Comparison of ENCODE assay signal across 15 cellular contexts in the genomic region with DNA sequence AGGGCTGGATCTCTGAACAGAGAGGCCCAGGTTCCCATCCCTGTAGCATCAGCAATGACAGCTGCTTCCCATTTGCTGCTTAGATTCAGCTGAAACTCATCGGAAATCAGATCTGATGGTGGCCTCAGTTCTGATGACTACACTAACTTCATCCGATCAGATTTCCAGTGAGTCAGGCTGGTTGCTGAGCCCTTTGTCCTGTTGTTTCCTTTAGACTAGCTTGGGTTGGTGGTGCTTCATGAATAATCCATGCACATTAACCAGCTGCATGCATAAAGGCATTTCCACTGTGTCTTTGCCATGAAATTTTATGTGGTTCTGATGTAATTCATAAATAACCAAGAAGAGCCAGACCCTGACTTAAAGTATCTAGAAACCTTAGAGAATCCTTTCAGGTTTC.
DNase-seq lines count a peak whose midpoint lies in the region; ATAC-seq and TF ChIP-seq lines count a peak whose summit lies in the region.
"Had no signal": no experiment of that assay in that cellular context is flagged by ENCODE, and none has a peak within 500 bp of the region (broad histone marks: within the 10 kb centered on the region; RNA-seq: fewer than 3 reads in every experiment).

No MANE protein-coding gene starts in this region.

- H3K9ac ChIP-seq in skeletal muscle satellite cell (ENCODE audit: low read depth, low read length) (peak overlapping the region; percentile 54), neural progenitor cell (no peak overlapping the region)

- ATAC-seq in SK-N-SH treated with all-trans-retinoic acid at 6 μM for 48 hours (peak; percentile 93), GM21367 (IDR thresholded peaks at IDR 0.05; ENCODE audit: unreplicated experiment) (no peak)
- ATAC-seq: CD8-positive, alpha-beta T cell; heart right ventricle; psoas muscle had no signal

- H3K36me3 ChIP-seq in skeletal muscle satellite cell (ENCODE audit: insufficient read depth, low read length) (no peaks in the 10 kb centered on the region), tibial artery (no peaks in the 10 kb centered on the region), neural progenitor cell (no peaks in the 10 kb centered on the region)
- H3K36me3 ChIP-seq: heart right ventricle, thyroid gland had no signal

- H3K36me3 Mint-ChIP-seq in neural progenitor cell, result no peaks in the 10 kb centered on the region
- H3K36me3 Mint-ChIP-seq: CD8-positive, alpha-beta T cell had no signal

- H3K27ac Mint-ChIP-seq in neural progenitor cell, result no peak overlapping the region
- H3K27ac Mint-ChIP-seq: CD8-positive, alpha-beta T cell had no signal

- TF ChIP-seq CTCF in fibroblast of mammary gland (conservative IDR thresholded peaks at IDR 0.05; ENCODE audit: control insufficient read depth, insufficient read depth, low read depth, low read length) (no peak), tibial artery (IDR thresholded peaks at IDR 0.05) (no peak), neural progenitor cell (IDR thresholded peaks at IDR 0.05) (no peak)

- H3K4me3 ChIP-seq in fibroblast of mammary gland (ENCODE audit: control insufficient read depth, low read depth, low read length) (no peak overlapping the region), skeletal muscle satellite cell (ENCODE audit: low read length) (peak overlapping the region; percentile 5), tibial artery (no peak overlapping the region), neural progenitor cell (no peak overlapping the region)
- H3K4me3 ChIP-seq: heart right ventricle, psoas muscle, thyroid gland had no signal

- peaks cover 66% of the 10 kb centered on the region for H3K4me1 ChIP-seq in skeletal muscle satellite cell (ENCODE audit: control insufficient read depth, insufficient read depth, low read length)
- no peaks in the 10 kb centered on the region for H3K4me1 ChIP-seq in tibial artery
- peaks cover 5% of the 10 kb centered on the region for H3K4me1 ChIP-seq in neural progenitor cell
- H3K4me1 ChIP-seq: heart right ventricle, thyroid gland had no signal

- no peak overlapping the region for H3K4me3 Mint-ChIP-seq in neural progenitor cell
- H3K4me3 Mint-ChIP-seq: CD8-positive, alpha-beta T cell had no signal

- intact Hi-C loops in tibial artery (cut with DNase I; ENCODE audit: low total_unique reads), result no loop called here

- H3K4me2 ChIP-seq in skeletal muscle satellite cell (ENCODE audit: low read length) (peak overlapping the region; percentile 41), neural progenitor cell (no peak overlapping the region)

- no peaks in the 10 kb centered on the region for H3F3A ChIP-seq in neural progenitor cell (ENCODE audit: low read depth)

- H2AFZ ChIP-seq in neural progenitor cell (replicated peaks), result no peak overlapping the region

- H3K27me3 Mint-ChIP-seq in neural progenitor cell (ENCODE audit: insufficient read depth, low read depth), result peaks cover 4% of the 10 kb centered on the region

- H4K20me1 ChIP-seq in neural progenitor cell (ENCODE audit: low read depth), result no peaks in the 10 kb centered on the region

- peaks cover 19% of the 10 kb centered on the region for H3K4me1 Mint-ChIP-seq in neural progenitor cell

- H3K9me3 ChIP-seq in skeletal muscle satellite cell (replicated peaks; ENCODE audit: low read length), result no peaks in the 10 kb centered on the region
- H3K9me3 ChIP-seq in tibial artery, result no peaks in the 10 kb centered on the region
- no peaks in the 10 kb centered on the region for H3K9me3 ChIP-seq in neural progenitor cell (ENCODE audit: low read depth)
- H3K9me3 ChIP-seq: heart right ventricle, psoas muscle, thyroid gland had no signal

- no peaks in the 10 kb centered on the region for H3K9me3 Mint-ChIP-seq in neural progenitor cell
- H3K9me3 Mint-ChIP-seq: CD8-positive, alpha-beta T cell had no signal

- H3K27me3 ChIP-seq in skeletal muscle satellite cell (ENCODE audit: control insufficient read depth, insufficient read depth, low read length) (no peaks in the 10 kb centered on the region), tibial artery (no peaks in the 10 kb centered on the region), neural progenitor cell (no peaks in the 10 kb centered on the region)
- H3K27me3 ChIP-seq: thyroid gland had no signal

- peak; percentile 91 for DNase-seq in GM04504 (ENCODE audit: low read depth)
- DNase-seq in fibroblast of mammary gland (ENCODE audit: low read depth), result peak; percentile 98
- DNase-seq in activated naive CD4-positive, alpha-beta T cell treated with anti-CD3 and anti-CD28 coated beads, Interleukin-2, amount 50 U/mL, for 16 hours, result no peak
- DNase-seq in tibial artery, result no peak
- no peak for DNase-seq in neural progenitor cell (ENCODE audit: low spot score)
- DNase-seq: activated gamma-delta T cell treated with Interleukin-2 at 50 U/mL for 16 hours; CD8-positive, alpha-beta T cell; heart right ventricle; kidney glomerular epithelial cell; NCI-H1105; psoas muscle; thyroid gland had no signal

- H3K27ac ChIP-seq in tibial artery (no peak overlapping the region), neural progenitor cell (no peak overlapping the region)
- H3K27ac ChIP-seq: heart right ventricle, psoas muscle, thyroid gland had no signal

- H3K79me2 ChIP-seq in neural progenitor cell (ENCODE audit: low read depth), result no peaks in the 10 kb centered on the region

TF ChIP-seq in SK-N-SH treated with all-trans-retinoic acid at 6 μM for 48 hours, 23 proteins besides CTCF, POLR2A, EP300 and RAD21:
- TF ChIP-seq ZC3H10 (CRISPR knock-in tag; IDR thresholded peaks at IDR 0.05), result no peak
- no peak for TF ChIP-seq PPARA (CRISPR knock-in tag; IDR thresholded peaks at IDR 0.05; ENCODE audit: borderline replicate concordance)

Comparison
In these comparisons a context has a peak if more than half of its experiments do, and no peak if none do; other contexts are left out.
1. DNase-seq: peak in GM04504 (single experiment) and fibroblast of mammary gland (single experiment); none in activated naive CD4-positive, alpha-beta T cell treated with anti-CD3 and anti-CD28 coated beads, Interleukin-2, amount 50 U/mL, for 16 hours (single experiment), tibial artery (0 of 2) and neural progenitor cell (single experiment).